In the genomic region with DNA sequence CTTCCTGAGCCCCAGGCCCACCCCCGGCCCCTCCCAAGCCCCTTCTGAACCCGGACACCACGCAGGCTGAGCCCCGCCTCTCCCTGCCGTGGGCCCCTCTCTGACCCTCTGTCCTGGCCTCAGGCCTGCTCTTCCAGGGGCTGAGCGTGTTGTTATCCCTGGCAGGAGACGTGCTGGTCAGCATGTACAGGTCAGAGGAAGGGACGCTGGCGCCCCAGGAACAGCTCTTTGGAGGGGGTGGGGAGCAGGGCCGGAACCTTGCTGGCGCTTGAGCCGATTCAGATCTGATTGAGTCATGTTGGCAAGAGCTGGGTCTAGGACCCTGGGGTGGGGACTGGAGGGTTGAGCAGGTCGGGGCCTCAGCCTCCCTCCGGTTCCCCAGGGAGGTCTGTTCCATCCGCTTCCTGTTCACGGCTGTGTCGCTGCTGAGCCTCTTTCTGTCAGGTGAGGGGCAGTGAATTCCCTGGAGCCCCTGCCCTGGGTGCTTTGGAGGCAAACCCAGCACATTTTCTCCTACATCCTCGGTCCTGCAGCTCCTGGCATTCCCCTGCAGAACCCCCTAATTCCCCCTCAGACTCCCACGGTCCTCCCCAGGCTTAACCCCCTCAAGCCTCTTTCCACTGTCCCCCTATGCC, we compare ENCODE assay signal across 8 cellular contexts. TPM values are rescaled to one million over a fixed set of nuclear protein-coding genes. Genes with fewer than 3 reads are reported as not detected.
DNase-seq lines count a peak whose midpoint lies in the region; ATAC-seq, FAIRE-seq and TF ChIP-seq lines count a peak whose summit lies in the region.

No MANE protein-coding gene starts in this region.

- peak overlapping the region in 5 of 7 donors; percentile 19 to 95 (median 66) for H3K27ac Mint-ChIP-seq in CD14-positive monocyte
- peak overlapping the region; percentile 90 for H3K27ac Mint-ChIP-seq in activated T-helper 17 cell treated with anti-CD3 and anti-CD28 coated beads, Interleukin-2, amount 50 U/mL, for 72 hours

- ATAC-seq in activated T-helper 17 cell treated with anti-CD3 and anti-CD28 coated beads, Interleukin-2, amount 50 U/mL, for 72 hours (replicated peaks), result no peak
- ATAC-seq in omental fat pad (ENCODE audit: low FRiP score), result peak; percentile 7
- ATAC-seq in HG03520 (IDR thresholded peaks at IDR 0.05; ENCODE audit: unreplicated experiment), result no peak
- no peak for ATAC-seq in HG02870 (IDR thresholded peaks at IDR 0.05; ENCODE audit: unreplicated experiment)

- TF ChIP-seq POLR2A in H54 (IDR thresholded peaks at IDR 0.05; ENCODE audit: low read depth, low read length), result 0 out of 2 replicates have a peak, but pooled peaks have one; percentile 22

- intact Hi-C loops in CD14-positive monocyte (cut with micrococcal nuclease), result loop anchor here (2.0 to 10.0 kb wide), 8 partner anchors 45 to 1625 kb away; partner anchors contain the start of genes ACSS2 (in 1 of the 2), CEP250 (in 1 of the 2), CPNE1 (in 1 of the 2) and ERGIC3 (in 1 of the 2)

- H3K4me1 Mint-ChIP-seq in CD14-positive monocyte, result peaks cover 42% of the 10 kb centered on the region
- peaks cover 18% of the 10 kb centered on the region for H3K4me1 Mint-ChIP-seq in activated T-helper 17 cell treated with anti-CD3 and anti-CD28 coated beads, Interleukin-2, amount 50 U/mL, for 72 hours

- TF ChIP-seq CTCF in CD14-positive monocyte (IDR thresholded peaks at IDR 0.05) (peak; percentile 13), omental fat pad (IDR thresholded peaks at IDR 0.05) (no peak)

- H3K27me3 Mint-ChIP-seq in CD14-positive monocyte (ENCODE audit: low read depth in 3 of 3), result peaks cover 39 to 48% (median 41%) of the 10 kb centered on the region in 3 donors
- no peaks in the 10 kb centered on the region for H3K27me3 Mint-ChIP-seq in activated T-helper 17 cell treated with anti-CD3 and anti-CD28 coated beads, Interleukin-2, amount 50 U/mL, for 72 hours

- peaks cover 5 to 13% of the 10 kb centered on the region in 2 donors for H3K36me3 Mint-ChIP-seq in CD14-positive monocyte
- H3K36me3 Mint-ChIP-seq in activated T-helper 17 cell treated with anti-CD3 and anti-CD28 coated beads, Interleukin-2, amount 50 U/mL, for 72 hours (ENCODE audit: low read depth), result peaks cover 23% of the 10 kb centered on the region

- peak overlapping the region; percentile 96 to 97 for H3K4me3 Mint-ChIP-seq in CD14-positive monocyte
- peak overlapping the region; percentile 90 for H3K4me3 Mint-ChIP-seq in activated T-helper 17 cell treated with anti-CD3 and anti-CD28 coated beads, Interleukin-2, amount 50 U/mL, for 72 hours

- FAIRE-seq in H54 (lab: Jason Lieb, UNC) (no peak), frontal cortex (lab: Jason Lieb, UNC) (no peak)

- H3K9me3 Mint-ChIP-seq in CD14-positive monocyte, result peaks cover 0 to 10% (median 4%) of the 10 kb centered on the region in 7 donors
- no peaks in the 10 kb centered on the region for H3K9me3 Mint-ChIP-seq in activated T-helper 17 cell treated with anti-CD3 and anti-CD28 coated beads, Interleukin-2, amount 50 U/mL, for 72 hours

- DNase-seq in CD14-positive monocyte (ENCODE audit: low spot score) (peak; percentile 63), H54 (ENCODE audit: insufficient read length, low spot score) (peak; percentile 65), NCI-H69 (lab: John Stamatoyannopoulos, UW) (peak; percentile 89), frontal cortex (ENCODE audit: low spot score in 2 of 2) (peak; percentile 50 to 59), omental fat pad (ENCODE audit: low spot score) (no peak)

RNA-seq across cellular contexts. Expression of gene SPAG4, which starts 1.9 kb away (rescaled TPM):
- under 1 TPM in 1 of 2 donors, not detected in 1; 0.12 TPM for polyA plus RNA-seq in CD14-positive monocyte
- total RNA-seq in activated T-helper 17 cell treated with anti-CD3 and anti-CD28 coated beads, Interleukin-2, amount 50 U/mL, for 72 hours, result 10 to 100 TPM in 1 of 2 donors, 1 to 10 TPM in 1; 7.2 to 52.4 TPM
- total RNA-seq in frontal cortex (0.82 TPM), omental fat pad (1 to 10 TPM; 2.5 to 7.4 (median 3.1) TPM)

RNA-seq across cellular contexts. Expression of gene CPNE1, which starts 47.2 kb away (rescaled TPM):
- 100 to 1,000 TPM; 167 to 210 TPM for polyA plus RNA-seq in CD14-positive monocyte
- 100 to 1,000 TPM; 269 to 280 TPM for total RNA-seq in activated T-helper 17 cell treated with anti-CD3 and anti-CD28 coated beads, Interleukin-2, amount 50 U/mL, for 72 hours
- total RNA-seq in frontal cortex (55.4 TPM), omental fat pad (100 to 1,000 TPM in 1 of 4 donors, 10 to 100 TPM in 3; 50.7 to 113 (median 85.2) TPM)

RNA-seq across cellular contexts. Expression of gene RBM12, which starts 47.2 kb away (rescaled TPM):
- polyA plus RNA-seq in CD14-positive monocyte, result 10 to 100 TPM; 21.5 to 30.4 TPM
- total RNA-seq in activated T-helper 17 cell treated with anti-CD3 and anti-CD28 coated beads, Interleukin-2, amount 50 U/mL, for 72 hours, result 100 to 1,000 TPM; 106 to 116 TPM
- 109 TPM for total RNA-seq in frontal cortex
- 10 to 100 TPM; 31.4 to 43.2 (median 33.9) TPM for total RNA-seq in omental fat pad
